13 cellular contexts compared by ENCODE assay signal in the genomic region with DNA sequence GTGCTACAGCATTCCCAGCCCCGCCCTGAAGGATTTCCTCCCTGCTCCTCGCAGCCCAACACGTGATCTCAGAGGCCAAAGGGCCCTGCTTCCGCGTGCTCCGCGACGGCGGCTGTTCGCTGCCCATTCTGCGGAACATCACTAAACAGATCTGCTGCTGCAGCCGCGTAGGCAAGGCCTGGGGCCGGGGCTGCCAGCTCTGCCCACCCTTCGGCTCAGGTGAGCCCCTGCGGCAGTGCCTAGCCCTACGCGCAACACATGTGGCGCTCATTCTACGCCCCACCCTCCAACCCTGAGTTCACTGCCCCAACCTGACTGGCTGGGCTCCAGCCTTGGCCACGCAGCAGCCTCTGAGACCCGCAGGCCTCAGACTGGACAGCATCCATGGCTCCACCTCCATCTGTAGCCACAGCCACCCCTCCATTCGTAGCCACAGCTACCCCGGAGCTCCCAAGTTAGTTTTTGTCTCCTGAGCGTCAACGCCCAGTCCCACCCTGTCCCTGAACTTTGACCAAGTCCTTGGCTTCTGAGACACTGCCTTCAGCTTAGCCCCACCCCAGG. TPM values are rescaled to one million over a fixed set of nuclear protein-coding genes. Genes with fewer than 3 reads are reported as not detected.
DNase-seq lines count a peak whose midpoint lies in the region; ATAC-seq, FAIRE-seq and TF ChIP-seq lines count a peak whose summit lies in the region.
"Had no signal": no experiment of that assay in that cellular context is flagged by ENCODE, and none has a peak within 500 bp of the region (broad histone marks: within the 10 kb centered on the region; RNA-seq: fewer than 3 reads in every experiment).

No MANE protein-coding gene starts in this region.

- H3K9me3 Mint-ChIP-seq in endothelial cell (ENCODE audit: unreplicated experiment) = no peaks in the 10 kb centered on the region

- no peaks in the 10 kb centered on the region for H3K36me3 ChIP-seq in PC-9 (ENCODE audit: low read depth)
- H3K36me3 ChIP-seq in osteoblast (ENCODE audit: insufficient read depth, low read length) = no peaks in the 10 kb centered on the region
- H3K36me3 ChIP-seq: adrenal gland had no signal

- H2AFZ ChIP-seq in PC-9 = no peak overlapping the region
- no peak overlapping the region for H2AFZ ChIP-seq in osteoblast (ENCODE audit: low read length)

- BruUV-seq in PC-9 (replicated peaks; lab: Mats Ljungman, UMichigan) = no TSS peak

- H3K4me2 ChIP-seq in PC-9 = peak overlapping the region; percentile 27
- H3K4me2 ChIP-seq in osteoblast (ENCODE audit: insufficient read depth, low read length) = no peak overlapping the region

- no peak overlapping the region for H3K27ac Mint-ChIP-seq in endothelial cell (ENCODE audit: unreplicated experiment)

- peaks cover 19% of the 10 kb centered on the region for H3K36me3 Mint-ChIP-seq in endothelial cell (ENCODE audit: low read depth, unreplicated experiment)

- no peak for ATAC-seq in HG03045 (IDR thresholded peaks at IDR 0.05; ENCODE audit: unreplicated experiment)

- peaks cover 21% of the 10 kb centered on the region for H3K4me1 Mint-ChIP-seq in endothelial cell (ENCODE audit: unreplicated experiment)

- no peak for FAIRE-seq in D721Med (lab: Jason Lieb, UNC)

- peaks cover 30% of the 10 kb centered on the region; the same call in 1 of the 2 replicates for H3F3A ChIP-seq in PC-9 (ENCODE audit: insufficient read depth, low read depth)

- H3K27me3 ChIP-seq in PC-9 (ENCODE audit: insufficient read depth, low read depth) (no peaks in the 10 kb centered on the region), osteoblast (ENCODE audit: insufficient read depth, low read length) (no peaks in the 10 kb centered on the region)
- H3K27me3 ChIP-seq: adrenal gland had no signal

- H3K4me3 ChIP-seq in PC-9 = no peak overlapping the region
- H3K4me3 ChIP-seq in osteoblast (ENCODE audit: insufficient read depth, low read length) = no peak overlapping the region
- H3K4me3 ChIP-seq: adrenal gland had no signal

- H3K9me2 ChIP-seq in PC-9 (ENCODE audit: insufficient read depth) = no peaks in the 10 kb centered on the region

- H3K9me3 ChIP-seq in PC-9 (ENCODE audit: insufficient read depth, low read depth) (no peaks in the 10 kb centered on the region), osteoblast (ENCODE audit: low read depth, low read length) (no peaks in the 10 kb centered on the region)
- H3K9me3 ChIP-seq: adrenal gland had no signal

- H3K4me1 ChIP-seq in PC-9 (replicated peaks; ENCODE audit: insufficient read depth) = peaks cover 37% of the 10 kb centered on the region
- peaks cover 30% of the 10 kb centered on the region for H3K4me1 ChIP-seq in osteoblast (ENCODE audit: insufficient read depth, low read length)

- POLR2A ChIA-PET in PC-9 (lab: Charles Lee; ENCODE audit: unreplicated experiment) = interaction anchor here (0.7 kb wide), 2 partner anchors 142 to 656 kb away, joined by 4 to 11 read pairs; a partner anchor contains a TSS

- no peak for TF ChIP-seq POLR2A in erythroblast (IDR thresholded peaks at IDR 0.05; ENCODE audit: low read length)

- no peak overlapping the region for H3K4me3 Mint-ChIP-seq in endothelial cell (ENCODE audit: unreplicated experiment)

- DNase-seq in ELF-1 (ENCODE audit: low read depth, low spot score) = peak; percentile 32
- DNase-seq in PC-9 = peak in 1 of 2 experiments; percentile 52
- DNase-seq in erythroblast (lab: John Stamatoyannopoulos, UW) = peak; percentile 48 to 56
- peak; percentile 66 for DNase-seq in osteoblast (ENCODE audit: insufficient read length, low spot score, missing footprints)
- DNase-seq in D721Med (ENCODE audit: insufficient read length, low spot score) = no peak
- DNase-seq in endothelial cell (ENCODE audit: low spot score) = no peak
- no peak for DNase-seq in ACHN
- DNase-seq: activated CD4-positive, alpha-beta T cell treated with anti-CD3 and anti-CD28 coated beads for 1 hour; hippocampal formation; NCI-H2171 treated with DMSO at 0.1 percent for 48 hours; stimulated activated CD4-positive, alpha-beta T cell treated with anti-CD3 and anti-CD28 coated beads, Interleukin-15, amount 100 ng/mL, for 24 hours had no signal

- H3K27ac ChIP-seq in PC-9 = no peak overlapping the region
- no peak overlapping the region for H3K27ac ChIP-seq in osteoblast (ENCODE audit: low read depth, low read length)

- intact Hi-C loops in PC-9 (cut with micrococcal nuclease; ENCODE audit: unreplicated experiment) = loop anchor here (5.0 kb wide), 1 partner anchor 180 kb away; a partner anchor contains a TSS

- CTCF ChIA-PET in PC-9 (lab: Charles Lee) = no interaction called here

- H3K79me2 ChIP-seq in PC-9 (ENCODE audit: low read depth) = no peaks in the 10 kb centered on the region
- H3K79me2 ChIP-seq in osteoblast (ENCODE audit: insufficient read depth, low read length) = no peaks in the 10 kb centered on the region

- in situ Hi-C loops in ACHN (cut with HindIII; ENCODE audit: low pct_ligation_motif_present, low pct_unique_long_range_greater_than_20kb, low sequenced_read_pairs) = no loop called here

- H4K20me1 ChIP-seq in PC-9 (ENCODE audit: insufficient read depth) (no peaks in the 10 kb centered on the region), osteoblast (ENCODE audit: insufficient read depth, low read length) (no peaks in the 10 kb centered on the region)

- peaks cover 40% of the 10 kb centered on the region for H3K27me3 Mint-ChIP-seq in endothelial cell (ENCODE audit: unreplicated experiment)

- no peak for TF ChIP-seq CTCF in PC-9 (conservative IDR thresholded peaks at IDR 0.05)
- no peak for TF ChIP-seq CTCF in osteoblast (IDR thresholded peaks at IDR 0.05; ENCODE audit: extremely low read depth, low read depth, low read length)
- no peak for TF ChIP-seq CTCF in D721Med (IDR thresholded peaks at IDR 0.05; ENCODE audit: insufficient read depth, missing control alignments)
- no peak for TF ChIP-seq CTCF in endothelial cell (IDR thresholded peaks at IDR 0.05; ENCODE audit: unreplicated experiment)

RNA-seq across cellular contexts. Expression of a gene that starts 6.2 kb away (rescaled TPM):
- total RNA-seq in PC-9 (2021) = 163 and 203 TPM in 2 replicates
- total RNA-seq in osteoblast = 13.6 and 16.6 TPM in 2 replicates
- total RNA-seq in endothelial cell (ENCODE audit: unreplicated experiment) = 175 TPM

RNA-seq across cellular contexts. Expression of a gene that starts 30.7 kb away (rescaled TPM):
- total RNA-seq in PC-9 (2021) = 90.1 and 93.7 TPM in 2 replicates
- total RNA-seq in osteoblast = 16.3 and 18.9 TPM in 2 replicates
- total RNA-seq in endothelial cell (ENCODE audit: unreplicated experiment) = 84.6 TPM

Comparison
In these comparisons a context has a peak if more than half of its experiments do, and no peak if none do; other contexts are left out.
1. DNase-seq: peak in ELF-1 (single experiment), erythroblast (2 of 2) and osteoblast (single experiment); none in D721Med (single experiment), endothelial cell (single experiment) and ACHN (single experiment).